8 cellular contexts compared by ENCODE assay signal in the genomic region with DNA sequence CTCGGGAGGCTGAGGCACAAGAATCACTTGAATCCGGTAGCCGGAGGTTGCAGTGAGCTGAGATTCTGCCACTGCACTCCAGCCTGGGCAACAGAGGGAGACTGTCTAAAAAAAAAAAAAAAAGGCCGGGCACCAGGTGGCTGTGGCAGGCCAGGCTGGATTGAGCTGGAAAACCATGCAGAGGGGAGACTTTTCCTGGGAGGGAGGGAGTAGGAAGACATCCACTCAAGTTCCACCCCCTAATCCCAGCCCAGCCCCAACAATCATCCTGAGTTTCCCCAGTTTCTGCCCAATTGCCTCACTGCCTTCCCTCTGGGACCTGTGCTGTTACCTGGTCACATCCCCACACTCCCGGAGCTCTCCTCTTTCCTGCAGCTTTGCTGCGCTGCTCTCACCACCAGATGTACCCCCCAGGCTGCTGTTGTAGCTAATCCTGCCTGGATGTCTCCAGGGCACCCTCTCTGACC. TPM values are rescaled to one million over a fixed set of nuclear protein-coding genes. Genes with fewer than 3 reads are reported as not detected.
DNase-seq lines count a peak whose midpoint lies in the region; ATAC-seq, FAIRE-seq and TF ChIP-seq lines count a peak whose summit lies in the region.

No MANE protein-coding gene starts in this region.

- no peaks in the 10 kb centered on the region for H3K9me3 ChIP-seq in CD8-positive, alpha-beta T cell (ENCODE audit: low read length)
- no peaks in the 10 kb centered on the region for H3K9me3 ChIP-seq in smooth muscle cell (replicated peaks; ENCODE audit: low read depth)

- H3K4me1 Mint-ChIP-seq in CD8-positive, alpha-beta T cell (ENCODE audit: low read depth): peaks cover 14% of the 10 kb centered on the region
- peaks cover 6 to 21% (median 14%) of the 10 kb centered on the region in 4 donors for H3K4me1 Mint-ChIP-seq in naive thymus-derived CD8-positive, alpha-beta T cell

- TF ChIP-seq CTCF in CD8-positive, alpha-beta T cell (IDR thresholded peaks at IDR 0.05): no peak
- no peak for TF ChIP-seq CTCF in smooth muscle cell (IDR thresholded peaks at IDR 0.05; ENCODE audit: borderline replicate concordance, insufficient read depth, poor library complexity, severe bottlenecking)

- H3K36me3 Mint-ChIP-seq in CD8-positive, alpha-beta T cell: no peaks in the 10 kb centered on the region
- no peaks in the 10 kb centered on the region for H3K36me3 Mint-ChIP-seq in naive thymus-derived CD8-positive, alpha-beta T cell

- no peak overlapping the region for H2AFZ ChIP-seq in smooth muscle cell (ENCODE audit: low read depth)

- intact Hi-C loops in CD8-positive, alpha-beta T cell (cut with DNase I, micrococcal nuclease): loop anchor here in 1 of 2 experiments (10.0 kb wide), 1 partner anchor 362 kb away; a partner anchor contains a TSS

- 82% methylated on average over 6 of the region's 6 CpGs for WGBS in smooth muscle cell (ENCODE audit: low lambda C conversion rate)

- H3K4me1 ChIP-seq in CD8-positive, alpha-beta T cell (ENCODE audit: insufficient read depth, low read length): peaks cover 6% of the 10 kb centered on the region
- H3K4me1 ChIP-seq in smooth muscle cell (ENCODE audit: low read depth): peaks cover 3% of the 10 kb centered on the region

- no peak for ATAC-seq in CD8-positive, alpha-beta T cell
- no peak for ATAC-seq in naive thymus-derived CD8-positive, alpha-beta T cell
- ATAC-seq in HG03095 (IDR thresholded peaks at IDR 0.05; ENCODE audit: unreplicated experiment): no peak

- FAIRE-seq in GM19239 (lab: Jason Lieb, UNC): no peak

- no peaks in the 10 kb centered on the region for H3K36me3 ChIP-seq in CD8-positive, alpha-beta T cell (ENCODE audit: insufficient read depth, low read length)
- H3K36me3 ChIP-seq in smooth muscle cell (ENCODE audit: low read depth): no peaks in the 10 kb centered on the region

- H3K4me2 ChIP-seq in smooth muscle cell: no peak overlapping the region

- no peaks in the 10 kb centered on the region for H3K27me3 Mint-ChIP-seq in CD8-positive, alpha-beta T cell (ENCODE audit: low read depth)
- H3K27me3 Mint-ChIP-seq in naive thymus-derived CD8-positive, alpha-beta T cell: no peaks in the 10 kb centered on the region

- H3K27ac ChIP-seq in CD8-positive, alpha-beta T cell (ENCODE audit: low read depth, low read length): no peak overlapping the region
- H3K27ac ChIP-seq in smooth muscle cell (ENCODE audit: low read depth): no peak overlapping the region

- no peaks in the 10 kb centered on the region for H3K27me3 ChIP-seq in CD8-positive, alpha-beta T cell (ENCODE audit: insufficient read depth, low read length)
- no peaks in the 10 kb centered on the region for H3K27me3 ChIP-seq in smooth muscle cell (ENCODE audit: low read depth)

- H3K79me2 ChIP-seq in smooth muscle cell (ENCODE audit: low read depth): no peaks in the 10 kb centered on the region

- CTCF ChIA-PET in CD8-positive, alpha-beta T cell (lab: Charles Lee): interaction anchor here (1.5 to 2.8 kb wide), 3 partner anchors 8 to 19 kb away, joined by 4 to 20 read pairs (median 7); no protein-coding TSS in a partner anchor

- no peaks in the 10 kb centered on the region for H3K9me3 Mint-ChIP-seq in CD8-positive, alpha-beta T cell
- H3K9me3 Mint-ChIP-seq in naive thymus-derived CD8-positive, alpha-beta T cell: no peaks in the 10 kb centered on the region

- no peaks in the 10 kb centered on the region for H3F3A ChIP-seq in smooth muscle cell (ENCODE audit: low read depth)

- H4K20me1 ChIP-seq in smooth muscle cell (ENCODE audit: low read depth): peaks cover 7% of the 10 kb centered on the region

- DNase-seq in CD8-positive, alpha-beta T cell: no peak
- peak; percentile 2 for DNase-seq in LoVo (ENCODE audit: low spot score)
- DNase-seq in SK-N-DZ (ENCODE audit: low spot score): peak; percentile 35
- no peak for DNase-seq in naive thymus-derived CD8-positive, alpha-beta T cell
- no peak for DNase-seq in glomerular visceral epithelial cell (ENCODE audit: extremely low spot score)
- no peak for DNase-seq in smooth muscle cell (lab: John Stamatoyannopoulos, UW; ENCODE audit: unreplicated experiment)
- no peak for DNase-seq in GM19239 (ENCODE audit: insufficient read length, low spot score)

- peak overlapping the region; percentile 81 for H3K27ac Mint-ChIP-seq in CD8-positive, alpha-beta T cell
- peak overlapping the region; percentile 33 to 93 (median 80) for H3K27ac Mint-ChIP-seq in naive thymus-derived CD8-positive, alpha-beta T cell

- POLR2A ChIA-PET in CD8-positive, alpha-beta T cell (lab: Charles Lee): interaction anchor here (2.8 kb wide), 1 partner anchor 10 kb away, joined by 42 read pairs; a partner anchor contains a TSS
- POLR2A ChIA-PET in naive thymus-derived CD8-positive, alpha-beta T cell (lab: Charles Lee): interaction anchor here (0.6 to 3.6 kb wide), 3 partner anchors 10 to 19 kb away, joined by 4 to 49 read pairs (median 5); a partner anchor contains a TSS

- H3K9ac ChIP-seq in smooth muscle cell (ENCODE audit: low read depth): no peak overlapping the region

- peak overlapping the region; percentile 57 for H3K4me3 Mint-ChIP-seq in CD8-positive, alpha-beta T cell
- peak overlapping the region in 7 of 10 donors; percentile 41 to 69 (median 58) for H3K4me3 Mint-ChIP-seq in naive thymus-derived CD8-positive, alpha-beta T cell

- H3K4me3 ChIP-seq in CD8-positive, alpha-beta T cell (ENCODE audit: low read depth, low read length): no peak overlapping the region
- H3K4me3 ChIP-seq in smooth muscle cell: no peak overlapping the region

RNA-seq across cellular contexts. Expression of a gene that starts 9.0 kb away (rescaled TPM):
- 1,000 to 10,000 TPM in 1 of 2 experiments, 100 to 1,000 TPM in 1; 978 to 1,030 TPM for total RNA-seq in CD8-positive, alpha-beta T cell
- polyA plus RNA-seq in SK-N-DZ (2014; cell fraction: cytosol; rRNA removed): 19.2 and 19.4 TPM in 2 replicates
- polyA plus RNA-seq in SK-N-DZ (2014; cell fraction: nucleus; rRNA removed): 75.4 and 87.7 TPM in 2 replicates
- 100 to 1,000 TPM; 167 to 174 TPM for total RNA-seq in naive thymus-derived CD8-positive, alpha-beta T cell
- 10 to 100 TPM; 12.7 to 32.2 (median 27.1) TPM for polyA plus RNA-seq in naive thymus-derived CD8-positive, alpha-beta T cell
- total RNA-seq in smooth muscle cell: 37.7 and 38.1 TPM in 2 replicates
- polyA plus RNA-seq in smooth muscle cell: 50.7 and 64.1 TPM in 2 replicates

RNA-seq across cellular contexts. Expression of a gene that starts 20.8 kb away (rescaled TPM):
- total RNA-seq in CD8-positive, alpha-beta T cell: 1 to 10 TPM; 7.7 to 8.6 TPM
- 11.7 and 14.5 TPM in 2 replicates for polyA plus RNA-seq in SK-N-DZ (2014; cell fraction: cytosol; rRNA removed)
- polyA plus RNA-seq in SK-N-DZ (2014; cell fraction: nucleus; rRNA removed): 33.8 and 48.4 TPM in 2 replicates
- 10 to 100 TPM; 19.7 to 20.7 TPM for total RNA-seq in naive thymus-derived CD8-positive, alpha-beta T cell
- 1 to 10 TPM; 1.4 to 4.9 (median 1.6) TPM for polyA plus RNA-seq in naive thymus-derived CD8-positive, alpha-beta T cell
- 6.1 and 7.9 TPM in 2 replicates for total RNA-seq in smooth muscle cell
- polyA plus RNA-seq in smooth muscle cell: 2.6 and 4.6 TPM in 2 replicates

RNA-seq across cellular contexts. Expression of a gene that starts 24.6 kb away (rescaled TPM):
- total RNA-seq in CD8-positive, alpha-beta T cell: under 1 TPM; 0.05 to 0.08 TPM
- polyA plus RNA-seq in SK-N-DZ (2014; cell fraction: cytosol; rRNA removed): 18.7 and 20.1 TPM in 2 replicates
- 26.0 and 54.7 TPM in 2 replicates for polyA plus RNA-seq in SK-N-DZ (2014; cell fraction: nucleus; rRNA removed)
- under 1 TPM; 0.11 to 0.16 TPM for total RNA-seq in naive thymus-derived CD8-positive, alpha-beta T cell
- polyA plus RNA-seq in naive thymus-derived CD8-positive, alpha-beta T cell: under 1 TPM in 1 of 3 donors, not detected in 2; 0.49 TPM
- total RNA-seq in smooth muscle cell: 3.9 and 5.5 TPM in 2 replicates
- 0.63 and 1.8 TPM in 2 replicates for polyA plus RNA-seq in smooth muscle cell

Comparison
In these comparisons a context has a peak if more than half of its experiments do, and no peak if none do; other contexts are left out.
1. DNase-seq: peak in LoVo (single experiment) and SK-N-DZ (single experiment); none in CD8-positive, alpha-beta T cell (0 of 7), naive thymus-derived CD8-positive, alpha-beta T cell (0 of 10), glomerular visceral epithelial cell (single experiment), smooth muscle cell (single experiment) and GM19239 (single experiment).
2. RNA of a gene that starts 9.0 kb away (total RNA-seq): 978 to 1,030 TPM in CD8-positive, alpha-beta T cell; 167 to 174 TPM in naive thymus-derived CD8-positive, alpha-beta T cell and 37.7 to 38.1 TPM in smooth muscle cell; every median in the first group is over 4 times any median in the second.